ENCODE assay signal across 8 cellular contexts in the genomic region with DNA sequence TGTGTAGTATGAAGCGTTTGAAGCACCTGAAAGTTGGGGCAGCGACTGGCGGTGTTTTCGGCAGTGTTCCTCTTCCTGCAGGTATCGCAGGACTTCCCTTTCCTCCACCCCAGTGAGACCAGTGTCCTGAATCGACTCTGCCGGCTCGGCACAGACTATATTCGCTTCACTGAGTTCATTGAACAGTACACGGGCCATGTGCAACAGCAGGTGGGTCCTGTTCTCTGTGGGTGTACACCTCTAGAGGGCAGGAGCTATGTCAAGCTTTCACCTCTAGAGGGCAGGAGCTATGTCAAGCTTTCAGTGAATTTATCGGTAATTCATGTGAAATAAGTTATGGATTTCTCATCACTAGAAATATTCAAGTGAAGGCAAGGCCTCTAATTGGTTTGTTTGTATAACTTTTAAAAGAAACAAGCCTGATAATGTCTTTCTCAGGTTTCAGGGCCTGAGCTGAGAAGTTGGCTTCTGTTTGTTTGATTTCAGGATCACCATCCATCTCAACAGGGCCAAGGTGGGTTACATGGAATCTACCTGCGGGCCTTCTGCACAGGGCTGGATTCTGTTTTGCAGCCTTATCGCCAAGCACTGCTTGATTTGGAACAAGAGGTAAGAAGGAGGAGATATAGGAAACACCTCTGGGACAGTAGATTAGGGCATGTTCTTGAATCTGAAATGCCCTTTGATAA. TPM values are rescaled to one million over a fixed set of nuclear protein-coding genes. Genes with fewer than 3 reads are reported as not detected.
DNase-seq lines count a peak whose midpoint lies in the region; ATAC-seq and TF ChIP-seq lines count a peak whose summit lies in the region.

No MANE protein-coding gene starts in this region.

- H3K36me3 ChIP-seq in OCI-LY1 (ENCODE audit: insufficient read depth, low read length) = peaks cover 54% of the 10 kb centered on the region
- H3K36me3 ChIP-seq in adipocyte (ENCODE audit: control insufficient read depth, insufficient read depth, low read length, severe bottlenecking) = peaks cover 31% of the 10 kb centered on the region
- peaks cover 2% of the 10 kb centered on the region for H3K36me3 ChIP-seq in kidney epithelial cell (ENCODE audit: control insufficient read depth, insufficient read depth, low read length)

- no peak for ATAC-seq in HG03196 (IDR thresholded peaks at IDR 0.05; ENCODE audit: unreplicated experiment)

- H3K4me1 ChIP-seq in OCI-LY1 (ENCODE audit: insufficient read depth, low read length, severe bottlenecking) (peaks cover 30% of the 10 kb centered on the region), adipocyte (ENCODE audit: control insufficient read depth, insufficient read depth, low read length) (peaks cover 7% of the 10 kb centered on the region)

- peak overlapping the region; percentile 57 for H3K4me2 ChIP-seq in OCI-LY1 (ENCODE audit: low read length)

- TF ChIP-seq CTCF in AG09309 (IDR thresholded peaks at IDR 0.05; ENCODE audit: control insufficient read depth, insufficient read depth, low read depth, low read length, missing control alignments) (peak; percentile 81), GM12873 (IDR thresholded peaks at IDR 0.05; ENCODE audit: insufficient read depth, low read depth, low read length, missing control alignments) (peak; percentile 83), OCI-LY1 (IDR thresholded peaks at IDR 0.05; ENCODE audit: low read length) (peak; percentile 96), kidney epithelial cell (IDR thresholded peaks at IDR 0.05; ENCODE audit: insufficient read depth, low read length, poor library complexity, severe bottlenecking) (peak; percentile 77)

- H3K4me3 ChIP-seq in AG09309 (ENCODE audit: control insufficient read depth, low read depth, low read length) = no peak overlapping the region
- H3K4me3 ChIP-seq in OCI-LY1 (ENCODE audit: low read depth, low read length, poor library complexity, severe bottlenecking) = peak overlapping the region; percentile 37
- no peak overlapping the region for H3K4me3 ChIP-seq in adipocyte (ENCODE audit: low read length)
- no peak overlapping the region for H3K4me3 ChIP-seq in kidney epithelial cell (ENCODE audit: low read depth, low read length)

- no peaks in the 10 kb centered on the region for H3K9me2 ChIP-seq in OCI-LY1 (ENCODE audit: low read depth, low read length)

- peaks cover 18% of the 10 kb centered on the region; the same call in 1 of the 2 replicates for H3K79me2 ChIP-seq in OCI-LY1 (ENCODE audit: insufficient read depth, low read length)

- H2AFZ ChIP-seq in OCI-LY1 (ENCODE audit: low read length) = no peak overlapping the region

- H3F3A ChIP-seq in OCI-LY1 (ENCODE audit: insufficient read depth, low read length) = 0 out of 2 replicates have a peak, but pooled peaks cover 6% of the 10 kb centered on the region

- H3K9me3 ChIP-seq in OCI-LY1 (ENCODE audit: low read length) (no peaks in the 10 kb centered on the region), adipocyte (ENCODE audit: control insufficient read depth, low read length) (no peaks in the 10 kb centered on the region)

- H3K27ac ChIP-seq in OCI-LY1 (ENCODE audit: low read depth, low read length, poor library complexity, severe bottlenecking) = peak overlapping the region; percentile 54

- DNase-seq in AG09309 (ENCODE audit: low read depth) (no peak), adipocyte (ENCODE audit: low read depth) (peak; percentile 71), kidney epithelial cell (ENCODE audit: low read depth) (no peak), stromal cell of bone marrow (ENCODE audit: low read depth) (peak; percentile 19), DMS153 treated with DMSO at 0.1 percent for 48 hours (lab: John Stamatoyannopoulos, UW; ENCODE audit: unreplicated experiment) (no peak)

- no peaks in the 10 kb centered on the region for H4K20me1 ChIP-seq in OCI-LY1 (ENCODE audit: insufficient read depth, low read length)

- no peaks in the 10 kb centered on the region for H3K27me3 ChIP-seq in OCI-LY1 (ENCODE audit: insufficient read depth, low read length)
- H3K27me3 ChIP-seq in adipocyte (replicated peaks; ENCODE audit: control insufficient read depth, insufficient read depth, low read length) = no peaks in the 10 kb centered on the region
- no peaks in the 10 kb centered on the region for H3K27me3 ChIP-seq in kidney epithelial cell (ENCODE audit: control insufficient read depth, insufficient read depth, low read length)

- peak overlapping the region; percentile 6; the same call in 1 of the 2 replicates for H3K9ac ChIP-seq in OCI-LY1 (ENCODE audit: low read length)
- no peak overlapping the region for H3K9ac ChIP-seq in adipocyte (ENCODE audit: low read length)

RNA-seq across cellular contexts. Expression of a gene that starts 5.3 kb away (rescaled TPM):
- 8.9 and 12.8 TPM in 2 replicates for total RNA-seq in kidney epithelial cell

RNA-seq across cellular contexts. Expression of a gene that starts 5.3 kb away (rescaled TPM):
- total RNA-seq in kidney epithelial cell = 29.5 and 38.5 TPM in 2 replicates

RNA-seq across cellular contexts. Expression of a gene that starts 45.8 kb away (rescaled TPM):
- 7.8 and 9.2 TPM in 2 replicates for total RNA-seq in kidney epithelial cell

Comparison
In these comparisons a context has a peak if more than half of its experiments do, and no peak if none do; other contexts are left out.
1. DNase-seq: peak in adipocyte (single experiment) and stromal cell of bone marrow (single experiment); none in AG09309 (single experiment), kidney epithelial cell (single experiment) and DMS153 treated with DMSO at 0.1 percent for 48 hours (single experiment).
2. Peak in every context shown above with its lines, with median percentiles within 50 percentile points of each other: CTCF ChIP-seq.